Comparison of ENCODE assay signal across 12 cellular contexts in the genomic region with DNA sequence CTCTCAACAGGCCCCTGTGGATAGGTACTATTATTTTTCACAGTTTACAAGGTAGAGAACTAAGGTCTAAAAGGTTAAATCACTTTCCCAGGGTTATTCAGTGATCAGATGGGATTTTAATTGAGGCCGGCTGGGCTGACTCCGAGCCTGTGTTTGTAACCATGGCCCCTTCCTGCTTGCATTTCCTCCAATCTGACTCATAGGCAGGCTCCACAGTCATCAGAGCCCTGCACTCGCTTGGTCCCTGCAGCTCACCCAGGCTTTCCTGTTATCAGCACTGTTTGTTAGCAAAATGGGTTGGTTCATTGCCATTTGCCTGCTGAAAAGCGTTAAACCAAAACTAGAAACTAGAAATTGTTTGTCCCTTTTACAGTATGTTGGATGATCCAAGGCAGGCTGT. TPM values are rescaled to one million over a fixed set of nuclear protein-coding genes. Genes with fewer than 3 reads are reported as not detected.
DNase-seq lines count a peak whose midpoint lies in the region; ATAC-seq and TF ChIP-seq lines count a peak whose summit lies in the region.
"Had no signal": no experiment of that assay in that cellular context is flagged by ENCODE, and none has a peak within 500 bp of the region (broad histone marks: within the 10 kb centered on the region; RNA-seq: fewer than 3 reads in every experiment).

No MANE protein-coding gene starts in this region.

- no peaks in the 10 kb centered on the region for H3K9me3 ChIP-seq in MG63
- H3K9me3 ChIP-seq: tibial nerve had no signal

- ATAC-seq in HG03378 (IDR thresholded peaks at IDR 0.05; ENCODE audit: unreplicated experiment): no peak

- TF ChIP-seq CTCF in cardiac fibroblast (IDR thresholded peaks at IDR 0.05; ENCODE audit: low read depth, low read length): no peak

- no peaks in the 10 kb centered on the region for H3K36me3 ChIP-seq in MG63
- H3K36me3 ChIP-seq: tibial nerve had no signal

- no peaks in the 10 kb centered on the region for H3K27me3 ChIP-seq in MG63
- H3K27me3 ChIP-seq: tibial nerve had no signal

- DNase-seq in Daoy (ENCODE audit: low read depth) (peak; percentile 87), MG63 (peak; percentile 65), cardiac fibroblast (ENCODE audit: low read depth in 2 of 2) (peak; percentile 61 to 79), lung microvascular endothelial cell (ENCODE audit: low read depth in 2 of 2) (peak; percentile 86 to 94), NCI-H1417 (lab: John Stamatoyannopoulos, UW) (no peak), activated gamma-delta T cell treated with Interleukin-2 at 50 U/mL for 16 hours (no peak), NCI-H526 (lab: John Stamatoyannopoulos, UW) (no peak)
- DNase-seq: RPMI8226, small intestine had no signal

- H3K4me3 ChIP-seq in MG63 (no peak overlapping the region), cardiac fibroblast (replicated peaks in 1 of 2; ENCODE audit: low read depth in 2 of 2, low read length in 2 of 2) (no peak overlapping the region)
- H3K4me3 ChIP-seq: tibial nerve had no signal

RNA-seq across cellular contexts. Expression of a gene that starts 41.4 kb away (rescaled TPM):
- total RNA-seq in Daoy (2014; rRNA removed; shearing (Covaris generic)): not detected in 2 replicates
- total RNA-seq in MG63 (2014; rRNA removed; shearing (Covaris generic); ENCODE audit: low replicate concordance): not detected in 2 replicates
- total RNA-seq in lung microvascular endothelial cell: not detected in 2 replicates
- total RNA-seq: activated T-helper 2 cell treated with anti-CD3 and anti-CD28 coated beads, Interferon-gamma antibody, Interleukin-2, Interleukin-4, amounts not matched to agents 10 μg/mL and 5 μg/mL and 100 μg/mL, durations not matched to agents 14 hours and 24 hours and 36 hours had no signal

RNA-seq across cellular contexts. Expression of a gene that starts 47.0 kb away (rescaled TPM):
- 0.17 and 1.7 TPM in 2 replicates for total RNA-seq in Daoy (2014; rRNA removed; shearing (Covaris generic))
- 0.47 TPM in 1 of 2 replicates, not detected in the other for total RNA-seq in MG63 (2014; rRNA removed; shearing (Covaris generic); ENCODE audit: low replicate concordance)
- not detected in 2 replicates for total RNA-seq in lung microvascular endothelial cell
- total RNA-seq: activated T-helper 2 cell treated with anti-CD3 and anti-CD28 coated beads, Interferon-gamma antibody, Interleukin-2, Interleukin-4, amounts not matched to agents 10 μg/mL and 5 μg/mL and 100 μg/mL, durations not matched to agents 14 hours and 24 hours and 36 hours had no signal

Comparison
In these comparisons a context has a peak if more than half of its experiments do, and no peak if none do; other contexts are left out.
1. DNase-seq: peak in Daoy (single experiment), MG63 (single experiment), cardiac fibroblast (2 of 2) and lung microvascular endothelial cell (2 of 2); none in NCI-H1417 (0 of 3), activated gamma-delta T cell treated with Interleukin-2 at 50 U/mL for 16 hours (single experiment) and NCI-H526 (0 of 2).